Comparison of ENCODE assay signal across 10 cellular contexts in genomic region chr2:108293850-108294249, GRCh38. TPM values are rescaled to one million over a fixed set of nuclear protein-coding genes. Genes with fewer than 3 reads are reported as not detected.
"Had no signal": no experiment of that assay in that cellular context is flagged by ENCODE, and none has a peak within 500 bp of the region (broad histone marks: within the 10 kb centered on the region; RNA-seq: fewer than 3 reads in every experiment).

No MANE protein-coding gene starts in this region.

- DNase-seq: H9, HCEC 1CT, KBM-7 had no signal

- ATAC-seq: GM23338 had no signal

- H2AFZ ChIP-seq: GM23338 had no signal

- H3K4me3 ChIP-seq: GM23338 had no signal

- H3K27ac Mint-ChIP-seq: GM23338, H9, IgD-negative memory B cell had no signal

- H3K4me1 Mint-ChIP-seq: IgD-negative memory B cell had no signal

- FAIRE-seq: H1, H54, HTR-8/SVneo had no signal

- H3K9ac ChIP-seq: KMS-11 had no signal

- H3K4me3 Mint-ChIP-seq: GM23338, H9, IgD-negative memory B cell had no signal

- H3K27ac ChIP-seq: KMS-11 had no signal

- H3K36me3 Mint-ChIP-seq: IgD-negative memory B cell had no signal

- H3K4me2 ChIP-seq: GM23338, KMS-11 had no signal

RNA-seq across cellular contexts. Expression of gene SULT1C2, which starts 5.2 kb away (rescaled TPM):
- total RNA-seq: HT-29 had no signal
- polyA plus RNA-seq: IgD-negative memory B cell had no signal

RNA-seq across cellular contexts. Expression of gene SULT1C3, which starts 54.1 kb away (rescaled TPM):
- total RNA-seq: GM23338, H1, H9 had no signal
- polyA plus RNA-seq: GM23338, H1, IgD-negative memory B cell had no signal
